ENCODE assay signal across 9 cellular contexts in the genomic region with DNA sequence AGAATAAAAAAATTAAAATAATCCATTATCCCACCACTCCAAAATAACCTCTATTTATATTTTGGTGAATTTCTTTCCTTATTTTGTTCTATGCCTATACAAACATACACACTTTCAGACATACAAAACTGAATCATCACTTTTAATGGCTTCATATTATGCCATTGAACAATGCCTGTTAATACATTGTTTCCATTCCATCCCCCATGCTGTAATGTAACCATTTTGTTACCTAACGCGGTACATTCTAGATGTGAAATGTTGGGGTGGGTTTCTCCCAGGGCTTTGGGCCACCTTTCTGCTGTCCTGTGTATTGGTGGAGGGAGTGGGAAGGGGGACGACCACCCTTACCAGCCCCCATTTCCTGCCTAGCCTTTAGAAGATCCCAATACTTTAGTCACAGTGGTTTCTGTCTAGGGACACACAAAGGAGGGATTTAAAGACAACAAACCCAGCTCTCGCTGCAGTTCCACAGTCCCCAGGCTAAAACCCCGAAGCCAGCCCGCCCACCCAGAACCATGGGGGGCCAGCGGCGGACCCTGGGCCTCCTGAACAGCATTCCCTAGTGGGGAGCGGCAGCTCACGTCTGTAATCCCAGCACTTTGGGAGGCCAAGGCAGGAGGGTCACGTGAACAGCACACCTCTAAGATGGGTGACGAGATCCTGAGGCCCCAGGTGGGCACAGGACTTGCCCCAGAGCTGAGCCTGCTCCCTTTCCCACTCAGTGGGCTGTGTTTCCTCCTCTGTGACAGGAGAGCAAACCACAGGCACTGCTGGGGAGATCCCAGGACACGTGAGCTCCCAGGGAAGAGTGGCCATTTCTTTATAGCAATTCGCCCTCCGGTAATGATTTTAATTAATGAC. TPM values are rescaled to one million over a fixed set of nuclear protein-coding genes. Genes with fewer than 3 reads are reported as not detected.
DNase-seq lines count a peak whose midpoint lies in the region; ATAC-seq and TF ChIP-seq lines count a peak whose summit lies in the region.
"Had no signal": no experiment of that assay in that cellular context is flagged by ENCODE, and none has a peak within 500 bp of the region (broad histone marks: within the 10 kb centered on the region; RNA-seq: fewer than 3 reads in every experiment).

No MANE protein-coding gene starts in this region.

- TF ChIP-seq CTCF in epithelial cell of proximal tubule (conservative IDR thresholded peaks at IDR 0.05; ENCODE audit: low read depth, low read length), result no peak
- no peak for TF ChIP-seq CTCF in dorsolateral prefrontal cortex (IDR thresholded peaks at IDR 0.05 in 54 of 56, conservative IDR thresholded peaks at IDR 0.05 in 2 of 56; ENCODE audit: low read depth in 1 of 56, partially characterized antibody in 56 of 56)

- in situ Hi-C loops in SK-MEL-5 (cut with HindIII; ENCODE audit: low pct_unique_long_range_greater_than_20kb, low sequenced_read_pairs), result no loop called here

- no peaks in the 10 kb centered on the region for H3K9me3 ChIP-seq in ES-I3 (ENCODE audit: control insufficient read depth, insufficient read depth, low read length)

- intact Hi-C loops in dorsolateral prefrontal cortex (cut with DNase I), result no loop called here

- H3K4me3 ChIP-seq in epithelial cell of proximal tubule (ENCODE audit: low read depth, low read length), result peak overlapping the region; percentile 21
- no peak overlapping the region for H3K4me3 ChIP-seq in dorsolateral prefrontal cortex

- no peaks in the 10 kb centered on the region for H3K36me3 ChIP-seq in ES-I3 (ENCODE audit: insufficient read depth, low read length)

- H3K4me1 ChIP-seq in ES-I3 (ENCODE audit: insufficient read depth, low read length), result peaks cover 39% of the 10 kb centered on the region

- ATAC-seq in HG03571 (IDR thresholded peaks at IDR 0.05; ENCODE audit: unreplicated experiment) (no peak), HG03342 (IDR thresholded peaks at IDR 0.05; ENCODE audit: unreplicated experiment) (no peak), HG02870 (IDR thresholded peaks at IDR 0.05; ENCODE audit: unreplicated experiment) (no peak)

- peak overlapping the region; percentile 35; the same call in 1 of the 2 replicates for H3K9ac ChIP-seq in ES-I3 (ENCODE audit: low read depth, low read length)

- H3K27ac ChIP-seq in dorsolateral prefrontal cortex, result peak overlapping the region in 9 of 59 donors; percentile 17 to 68 (median 44)

- DNase-seq in SK-MEL-5 (ENCODE audit: low read depth, low spot score), result peak; percentile 46
- no peak for DNase-seq in epithelial cell of proximal tubule (ENCODE audit: low read depth)
- DNase-seq in renal cortical epithelial cell (ENCODE audit: low read depth), result peak; percentile 52
- no peak for DNase-seq in dorsolateral prefrontal cortex
- DNase-seq: SHP77 treated with DMSO at 0.1 percent for 48 hours had no signal

- no peaks in the 10 kb centered on the region for H3K27me3 ChIP-seq in dorsolateral prefrontal cortex

RNA-seq across cellular contexts. Expression of a gene that starts 56.9 kb away (rescaled TPM):
- 41.3 and 41.5 TPM in 2 replicates for total RNA-seq in SK-MEL-5 (2014; rRNA removed; shearing (Covaris generic))
- polyA plus RNA-seq in SK-MEL-5 (2015; cell fraction: cytosol; rRNA removed), result 131 and 148 TPM in 2 replicates
- polyA plus RNA-seq in SK-MEL-5 (2015; cell fraction: nucleus; rRNA removed), result 81.7 and 122 TPM in 2 replicates
- 12.4 and 14.6 TPM in 2 replicates for total RNA-seq in epithelial cell of proximal tubule
- 10.8 and 37.5 TPM in 2 replicates for total RNA-seq in renal cortical epithelial cell
- 1,000 to 10,000 TPM in 52 of 120 experiments, 100 to 1,000 TPM in 68; 334 to 1,348 (median 969) TPM for total RNA-seq in dorsolateral prefrontal cortex

Comparison
In these comparisons a context has a peak if more than half of its experiments do, and no peak if none do; other contexts are left out.
1. DNase-seq: peak in SK-MEL-5 (single experiment) and renal cortical epithelial cell (single experiment); none in epithelial cell of proximal tubule (single experiment) and dorsolateral prefrontal cortex (0 of 10).